Comparison of ENCODE assay signal across 15 cellular contexts in the genomic region with DNA sequence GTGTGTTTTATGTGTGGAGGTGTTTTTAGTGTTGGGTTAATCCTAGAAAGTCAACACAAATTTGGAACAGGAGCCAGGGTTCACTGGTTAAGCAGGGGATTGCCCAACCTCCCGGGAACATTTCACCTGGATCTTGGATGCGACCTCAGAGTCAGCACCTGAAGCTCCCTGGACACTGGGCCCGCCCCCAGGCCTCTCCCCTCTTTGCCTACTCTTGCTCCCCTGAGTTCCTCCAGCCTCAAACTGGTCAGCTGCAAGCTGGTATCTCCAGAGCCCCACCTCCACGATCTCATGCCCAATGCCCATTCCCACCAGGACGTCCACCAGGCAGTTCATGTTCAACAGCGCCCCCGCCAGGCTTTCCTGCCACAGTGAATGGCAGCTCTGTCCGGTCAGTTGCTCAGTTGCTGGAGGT. TPM values are rescaled to one million over a fixed set of nuclear protein-coding genes. Genes with fewer than 3 reads are reported as not detected.
DNase-seq lines count a peak whose midpoint lies in the region; ATAC-seq and TF ChIP-seq lines count a peak whose summit lies in the region.
"Had no signal": no experiment of that assay in that cellular context is flagged by ENCODE, and none has a peak within 500 bp of the region (broad histone marks: within the 10 kb centered on the region; RNA-seq: fewer than 3 reads in every experiment).

No MANE protein-coding gene starts in this region.

- H4K8ac ChIP-seq in mesendoderm (ENCODE audit: low read depth, low read length) = no peak overlapping the region

- no peak overlapping the region for H2BK15ac ChIP-seq in mesendoderm (replicated peaks; ENCODE audit: low read depth)

- TF ChIP-seq CTCF in Caco-2 (IDR thresholded peaks at IDR 0.05; ENCODE audit: insufficient read depth in 1 of 2, low read depth in 1 of 2, low read length in 1 of 2, severe bottlenecking in 1 of 2, unreplicated experiment in 1 of 2) (peak; percentile 15 to 25), KMS-11 (conservative IDR thresholded peaks at IDR 0.05; ENCODE audit: low read depth, low read length) (peak; percentile 36; the same call in 1 of the 2 replicates), colonic mucosa (IDR thresholded peaks at IDR 0.05) (no peak)

- CTCF ChIA-PET in Caco-2 (lab: Charles Lee) = interaction anchor here (1.8 kb wide), 2 partner anchors 16 to 31 kb away, joined by 8 to 9 read pairs; no protein-coding TSS in a partner anchor

- no peak overlapping the region for H2AFZ ChIP-seq in KMS-11 (ENCODE audit: low read depth)

- no peak overlapping the region for H3K27ac ChIP-seq in KMS-11
- no peak overlapping the region for H3K27ac ChIP-seq in colonic mucosa
- no peak overlapping the region for H3K27ac ChIP-seq in mesendoderm (ENCODE audit: low read depth, low read length)

- H3K79me1 ChIP-seq in mesendoderm (ENCODE audit: low read length) = no peaks in the 10 kb centered on the region

- H3K9ac ChIP-seq in KMS-11 = no peak overlapping the region
- no peak overlapping the region for H3K9ac ChIP-seq in colonic mucosa (ENCODE audit: low read depth in 2 of 2, low read length in 2 of 2)
- H3K9ac ChIP-seq in mesendoderm (ENCODE audit: low read length) = no peak overlapping the region

- ATAC-seq in GM18868 (IDR thresholded peaks at IDR 0.05; ENCODE audit: unreplicated experiment) (no peak), GM21528 (IDR thresholded peaks at IDR 0.05; ENCODE audit: low FRiP score, unreplicated experiment) (no peak)
- ATAC-seq: CD8-positive, alpha-beta T cell had no signal

- H3K27ac Mint-ChIP-seq in Caco-2 (ENCODE audit: unreplicated experiment) = no peak overlapping the region
- H3K27ac Mint-ChIP-seq: CD8-positive, alpha-beta T cell; stimulated activated naive CD8-positive, alpha-beta T cell treated with anti-CD3 and anti-CD28 coated beads, Interleukin-15, Interleukin-2, amounts not matched to agents 100 ng/mL and 50 ng/mL, for 24 hours had no signal

- no peak overlapping the region for H2BK5ac ChIP-seq in mesendoderm (ENCODE audit: low read length)

- no peak overlapping the region for H4K5ac ChIP-seq in mesendoderm (ENCODE audit: low read length)

- BruUV-seq in Caco-2 (replicated peaks; lab: Mats Ljungman, UMichigan) = no TSS peak

- H3K18ac ChIP-seq in mesendoderm (ENCODE audit: low read length) = no peak overlapping the region

- no peaks in the 10 kb centered on the region for H3K27me3 ChIP-seq in Caco-2 (replicated peaks; ENCODE audit: control insufficient read depth, insufficient read depth, low read length)
- no peaks in the 10 kb centered on the region for H3K27me3 ChIP-seq in KMS-11 (ENCODE audit: insufficient read depth, low read depth)
- no peaks in the 10 kb centered on the region for H3K27me3 ChIP-seq in colonic mucosa
- H3K27me3 ChIP-seq in mesendoderm (ENCODE audit: insufficient read depth, low read length, poor library complexity) = no peaks in the 10 kb centered on the region

- no CpG with 5 or more reads among the region's 8 CpGs for WGBS in mesendoderm (ENCODE audit: extremely low coverage, insufficient coverage, low lambda C conversion rate)

- no peak overlapping the region for H2AK5ac ChIP-seq in mesendoderm (ENCODE audit: low read length)

- H3K23ac ChIP-seq in mesendoderm (ENCODE audit: low read length) = no peak overlapping the region

- H3K9me3 ChIP-seq in Caco-2 (no peaks in the 10 kb centered on the region), colonic mucosa (no peaks in the 10 kb centered on the region)

- no peak overlapping the region for H3K4me3 Mint-ChIP-seq in Caco-2 (ENCODE audit: unreplicated experiment)
- H3K4me3 Mint-ChIP-seq: CD8-positive, alpha-beta T cell; stimulated activated naive CD8-positive, alpha-beta T cell treated with anti-CD3 and anti-CD28 coated beads, Interleukin-15, Interleukin-2, amounts not matched to agents 100 ng/mL and 50 ng/mL, for 24 hours had no signal

- peak; percentile 55 to 58 for DNase-seq in Caco-2
- peak; percentile 50 for DNase-seq in colonic mucosa
- DNase-seq in mesendoderm = peak; percentile 44
- no peak for DNase-seq in NCI-H1417 treated with DMSO at 0.1 percent for 48 hours (lab: John Stamatoyannopoulos, UW)
- no peak for DNase-seq in NCI-H1048 (lab: John Stamatoyannopoulos, UW)
- DNase-seq: activated gamma-delta T cell; CD8-positive, alpha-beta T cell; NCI-H1092 treated with DMSO at 0.1 percent for 48 hours; NCI-H524 treated with DMSO at 0.1 percent for 48 hours had no signal

- peaks cover 9% of the 10 kb centered on the region for H3K4me1 ChIP-seq in Caco-2
- no peaks in the 10 kb centered on the region for H3K4me1 ChIP-seq in KMS-11 (ENCODE audit: low read depth, poor library complexity, severe bottlenecking)
- H3K4me1 ChIP-seq in colonic mucosa = no peaks in the 10 kb centered on the region
- H3K4me1 ChIP-seq in mesendoderm (ENCODE audit: control insufficient read depth, low read depth, low read length) = no peaks in the 10 kb centered on the region

- H2BK120ac ChIP-seq in mesendoderm (ENCODE audit: low read depth, low read length) = no peak overlapping the region

- H3K4me1 Mint-ChIP-seq in Caco-2 (ENCODE audit: low read depth, unreplicated experiment) = peaks cover 9% of the 10 kb centered on the region

- H3K9me3 Mint-ChIP-seq in Caco-2 (ENCODE audit: unreplicated experiment) = no peaks in the 10 kb centered on the region
- H3K9me3 Mint-ChIP-seq: CD8-positive, alpha-beta T cell; stimulated activated naive CD8-positive, alpha-beta T cell treated with anti-CD3 and anti-CD28 coated beads, Interleukin-15, Interleukin-2, amounts not matched to agents 100 ng/mL and 50 ng/mL, for 24 hours had no signal

- H3K36me3 ChIP-seq in Caco-2 (ENCODE audit: control insufficient read depth, insufficient read depth, low read length) (no peaks in the 10 kb centered on the region; the same call in 1 of the 2 replicates), KMS-11 (ENCODE audit: insufficient read depth) (no peaks in the 10 kb centered on the region), colonic mucosa (no peaks in the 10 kb centered on the region), mesendoderm (ENCODE audit: control insufficient read depth, insufficient read depth, low read length) (no peaks in the 10 kb centered on the region)

- H3K79me2 ChIP-seq in KMS-11 (ENCODE audit: insufficient read depth, low read depth) = no peaks in the 10 kb centered on the region
- no peaks in the 10 kb centered on the region for H3K79me2 ChIP-seq in mesendoderm (ENCODE audit: control insufficient read depth, insufficient read depth, low read length)

- no peak overlapping the region for H3K4me3 ChIP-seq in Caco-2 (ENCODE audit: low read depth, low read length)
- H3K4me3 ChIP-seq in KMS-11 (IDR thresholded peaks at IDR 0.05; ENCODE audit: insufficient read depth, low read depth, low read length) = no peak overlapping the region
- no peak overlapping the region for H3K4me3 ChIP-seq in colonic mucosa
- no peak overlapping the region for H3K4me3 ChIP-seq in mesendoderm (ENCODE audit: low read length)

- H3K27me3 Mint-ChIP-seq in Caco-2 (ENCODE audit: insufficient read depth, unreplicated experiment) = no peaks in the 10 kb centered on the region
- H3K27me3 Mint-ChIP-seq: stimulated activated naive CD8-positive, alpha-beta T cell treated with anti-CD3 and anti-CD28 coated beads, Interleukin-15, Interleukin-2, amounts not matched to agents 100 ng/mL and 50 ng/mL, for 24 hours had no signal

- H3K4ac ChIP-seq in mesendoderm (ENCODE audit: low read depth, low read length) = no peak overlapping the region

- intact Hi-C loops in Caco-2 (cut with micrococcal nuclease; ENCODE audit: unreplicated experiment) (no loop called here), colonic mucosa (cut with DNase I) (no loop called here)

- peaks cover 6% of the 10 kb centered on the region for H3K36me3 Mint-ChIP-seq in Caco-2 (ENCODE audit: insufficient read depth, unreplicated experiment)
- H3K36me3 Mint-ChIP-seq: CD8-positive, alpha-beta T cell had no signal

- no peak overlapping the region for H3K56ac ChIP-seq in mesendoderm (ENCODE audit: low read length)

- H3K4me2 ChIP-seq in KMS-11 = no peak overlapping the region
- H3K4me2 ChIP-seq in mesendoderm (ENCODE audit: low read length) = no peak overlapping the region

- H4K20me1 ChIP-seq in KMS-11 (ENCODE audit: insufficient read depth) = no peaks in the 10 kb centered on the region

- POLR2A ChIA-PET in Caco-2 (lab: Charles Lee) = interaction anchor here (1.0 kb wide), 1 partner anchor 18 kb away, joined by 3 read pairs; no protein-coding TSS in a partner anchor

RNA-seq across cellular contexts. Expression of a gene that starts 9.7 kb away (rescaled TPM):
- total RNA-seq in Caco-2 (2022) (27.8 and 30.8 TPM in 2 replicates), colonic mucosa (1 to 10 TPM in 1 of 2 donors, under 1 TPM in 1; 0.79 to 2.8 TPM)
- 1.5 TPM for polyA plus RNA-seq in mesendoderm (2013, experiment 1 of 2)
- polyA plus RNA-seq in mesendoderm (2013, experiment 2 of 2) = 1.2 TPM
- total RNA-seq: HT1080 had no signal

RNA-seq across cellular contexts. Expression of a gene that starts 15.8 kb away (rescaled TPM):
- 106 and 109 TPM in 2 replicates for total RNA-seq in Caco-2 (2022)
- total RNA-seq in colonic mucosa = 10 to 100 TPM; 74.8 to 85.5 TPM
- 9.1 TPM for polyA plus RNA-seq in mesendoderm (2013, experiment 1 of 2)
- 10.4 TPM for polyA plus RNA-seq in mesendoderm (2013, experiment 2 of 2)

RNA-seq across cellular contexts. Expression of a gene that starts 41.8 kb away (rescaled TPM):
- total RNA-seq in Caco-2 (2022) (3.9 and 5.6 TPM in 2 replicates), colonic mucosa (1 to 10 TPM; 5.6 to 6.6 TPM)
- polyA plus RNA-seq in mesendoderm (2013, experiment 1 of 2) = 4.9 TPM
- polyA plus RNA-seq in mesendoderm (2013, experiment 2 of 2) = 4.6 TPM
- polyA plus RNA-seq: neural cell had no signal

RNA-seq across cellular contexts. Expression of a gene that starts 45.6 kb away (rescaled TPM):
- total RNA-seq in Caco-2 (2022) = 83.3 and 94.7 TPM in 2 replicates
- 10 to 100 TPM; 23.9 to 33.3 TPM for total RNA-seq in colonic mucosa
- polyA plus RNA-seq in mesendoderm (2013, experiment 1 of 2) = 32.5 TPM
- polyA plus RNA-seq in mesendoderm (2013, experiment 2 of 2) = 33.4 TPM

Comparison
In these comparisons a context has a peak if more than half of its experiments do, and no peak if none do; other contexts are left out.
1. DNase-seq: peak in Caco-2 (2 of 2), colonic mucosa (single experiment) and mesendoderm (single experiment); none in NCI-H1417 treated with DMSO at 0.1 percent for 48 hours (single experiment) and NCI-H1048 (single experiment).